8 cellular contexts compared by ENCODE assay signal in the genomic region with DNA sequence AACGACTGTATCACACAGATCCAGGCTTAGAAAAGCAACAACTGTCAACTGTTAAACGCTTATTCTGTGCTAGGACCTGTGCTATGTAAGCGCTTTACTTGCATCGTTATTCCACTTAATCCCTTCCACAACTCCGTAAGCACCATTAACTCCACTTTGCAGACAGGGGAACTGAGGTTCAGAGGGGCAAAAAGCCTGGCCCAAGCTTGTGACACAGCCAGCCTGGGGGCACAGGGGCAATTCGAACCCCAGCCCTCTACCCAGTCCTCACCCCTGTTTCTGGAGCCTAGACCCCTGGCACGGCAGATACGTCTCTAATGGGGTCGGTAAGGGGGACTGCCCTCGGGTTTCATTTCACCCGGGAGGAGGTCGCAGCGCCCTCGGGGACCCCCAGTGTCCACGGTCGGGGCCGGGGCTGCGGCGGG. TPM values are rescaled to one million over a fixed set of nuclear protein-coding genes. Genes with fewer than 3 reads are reported as not detected.
DNase-seq lines count a peak whose midpoint lies in the region; ATAC-seq, FAIRE-seq and TF ChIP-seq lines count a peak whose summit lies in the region.

No MANE protein-coding gene starts in this region.

- no peaks in the 10 kb centered on the region for H3K9me3 Mint-ChIP-seq in astrocyte (ENCODE audit: unreplicated experiment)

- peak overlapping the region; percentile 92 for H3K4me3 Mint-ChIP-seq in astrocyte (ENCODE audit: unreplicated experiment)

- peaks cover 6% of the 10 kb centered on the region for H3K36me3 ChIP-seq in astrocyte (ENCODE audit: insufficient read depth, low read length)
- H3K36me3 ChIP-seq in right lobe of liver = no peaks in the 10 kb centered on the region

- 7% methylated on average over 8 of the region's 19 CpGs for WGBS in right lobe of liver (ENCODE audit: insufficient coverage, low coverage, low lambda C conversion rate, missing lambda C conversion rate)

- peak overlapping the region; percentile 19 for H3K27ac Mint-ChIP-seq in astrocyte (ENCODE audit: unreplicated experiment)

- H3K9me3 ChIP-seq in astrocyte (ENCODE audit: insufficient read depth, low read depth, low read length) = no peaks in the 10 kb centered on the region
- no peaks in the 10 kb centered on the region for H3K9me3 ChIP-seq in right lobe of liver

- TF ChIP-seq POLR2A in right lobe of liver (IDR thresholded peaks at IDR 0.05) = no peak

- H3K9ac ChIP-seq in astrocyte (ENCODE audit: low read length) = peak overlapping the region; percentile 97

- ATAC-seq in GM18498 (IDR thresholded peaks at IDR 0.05; ENCODE audit: unreplicated experiment) (peak; percentile 14), HG03280 (IDR thresholded peaks at IDR 0.05; ENCODE audit: unreplicated experiment) (peak; percentile 9), right lobe of liver (no peak)

- H3K4me1 Mint-ChIP-seq in astrocyte (ENCODE audit: low read depth, unreplicated experiment) = no peaks in the 10 kb centered on the region

- peak overlapping the region; percentile 96 for H3K27ac ChIP-seq in astrocyte (ENCODE audit: low read depth, low read length)
- peak overlapping the region; percentile 84 to 99 (median 94) for H3K27ac ChIP-seq in right lobe of liver

- H4K20me1 ChIP-seq in astrocyte (ENCODE audit: insufficient read depth, low read length) = no peaks in the 10 kb centered on the region

- no peaks in the 10 kb centered on the region for H3K27me3 Mint-ChIP-seq in astrocyte (ENCODE audit: low read depth, unreplicated experiment)

- peaks cover 2% of the 10 kb centered on the region for H3K36me3 Mint-ChIP-seq in astrocyte (ENCODE audit: low read depth, unreplicated experiment)

- H3K4me1 ChIP-seq in astrocyte (ENCODE audit: insufficient read depth, low read length) (peaks cover 8% of the 10 kb centered on the region), right lobe of liver (peaks cover 0 to 8% (median 3%) of the 10 kb centered on the region in 4 donors)

- FAIRE-seq in astrocyte (lab: Jason Lieb, UNC) (no peak), urothelium cell line (lab: Jason Lieb, UNC) (no peak)

- H3K79me2 ChIP-seq in astrocyte (ENCODE audit: insufficient read depth, low read length) = peaks cover 12% of the 10 kb centered on the region

- H3K4me3 ChIP-seq in astrocyte (ENCODE audit: insufficient read depth, low read depth, low read length) (peak overlapping the region; percentile 96), right lobe of liver (peak overlapping the region; percentile 69 to 76 (median 72))

- intact Hi-C loops in right lobe of liver (cut with DNase I) = no loop called here

- peak overlapping the region; percentile 94 for H3K4me2 ChIP-seq in astrocyte (ENCODE audit: low read length)

- no peaks in the 10 kb centered on the region for H3K27me3 ChIP-seq in astrocyte (ENCODE audit: insufficient read depth, low read length)
- no peaks in the 10 kb centered on the region for H3K27me3 ChIP-seq in right lobe of liver

- TF ChIP-seq CTCF in astrocyte (IDR thresholded peaks at IDR 0.05; ENCODE audit: insufficient read depth, low read depth, low read length) = no peak
- TF ChIP-seq CTCF in right lobe of liver (IDR thresholded peaks at IDR 0.05) = no peak

- DNase-seq in astrocyte (ENCODE audit: low read depth) = no peak
- DNase-seq in right lobe of liver = no peak
- DNase-seq in urothelium cell line (ENCODE audit: low spot score) = peak; percentile 23
- no peak for DNase-seq in H4 (ENCODE audit: low spot score)
- DNase-seq in mesenteric fat pad (ENCODE audit: low spot score) = no peak
- DNase-seq in HK-2 (ENCODE audit: unreplicated experiment) = no peak

- H2AFZ ChIP-seq in astrocyte (ENCODE audit: low read depth, low read length) = peak overlapping the region; percentile 91

RNA-seq across cellular contexts. Expression of a gene that starts 0.4 kb away (rescaled TPM):
- total RNA-seq in astrocyte (5.8 and 6.1 TPM in 2 replicates), right lobe of liver (1 to 10 TPM; 2.7 to 9.8 (median 4.7) TPM), mesenteric fat pad (6.4 TPM)
- 44.3 and 47.9 TPM in 2 replicates for total RNA-seq in H4 (2014; rRNA removed; shearing (Covaris generic))

RNA-seq across cellular contexts. Expression of a gene that starts 27.2 kb away (rescaled TPM):
- total RNA-seq in astrocyte = 30.4 and 33.1 TPM in 2 replicates
- total RNA-seq in right lobe of liver = 1 to 10 TPM; 5.2 to 8.0 (median 7.0) TPM
- total RNA-seq in H4 (2014; rRNA removed; shearing (Covaris generic)) = 23.6 and 24.1 TPM in 2 replicates
- total RNA-seq in mesenteric fat pad = 18.6 TPM

Comparison
In these comparisons a context has a peak if more than half of its experiments do, and no peak if none do; other contexts are left out.
1. ATAC-seq: peak in GM18498 (single experiment) and HG03280 (single experiment); none in right lobe of liver (0 of 4).